9 cellular contexts compared by ENCODE assay signal in the genomic region with DNA sequence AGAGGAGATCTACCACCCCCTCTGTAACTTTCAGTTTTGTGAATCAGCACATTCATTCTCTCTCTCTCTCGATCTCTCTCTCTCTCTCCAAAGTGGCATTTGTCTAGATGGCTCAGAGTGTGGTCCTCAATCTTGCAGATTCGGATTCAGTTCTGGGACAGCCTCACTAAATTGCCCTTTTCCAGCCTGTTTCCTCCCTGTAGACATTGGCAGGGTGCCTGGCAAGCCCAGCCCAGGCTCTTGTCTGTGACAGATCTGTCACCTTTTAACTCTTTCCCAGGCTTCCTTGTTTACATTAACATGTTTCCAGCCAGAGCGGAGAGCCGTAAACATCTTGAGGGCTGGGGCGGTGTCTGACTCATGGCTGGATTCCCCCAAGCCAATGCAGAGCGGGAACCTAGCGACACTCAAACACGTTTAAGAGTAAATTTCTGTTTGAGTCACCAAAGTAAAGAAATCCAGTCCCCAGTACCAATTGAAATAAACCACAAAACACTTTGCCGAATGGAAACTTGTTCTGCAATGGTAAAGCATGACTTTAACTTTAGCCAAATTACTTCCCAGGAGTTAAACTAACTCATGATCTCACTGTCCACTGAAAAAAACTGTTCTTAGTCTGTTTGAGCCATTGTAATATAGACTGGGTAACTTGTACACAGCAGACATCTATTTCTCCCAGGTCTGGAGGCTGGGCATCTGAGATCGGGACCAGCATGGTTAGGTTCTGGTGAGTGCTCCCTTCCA. TPM values are rescaled to one million over a fixed set of nuclear protein-coding genes. Genes with fewer than 3 reads are reported as not detected.
DNase-seq lines count a peak whose midpoint lies in the region; ATAC-seq, FAIRE-seq and TF ChIP-seq lines count a peak whose summit lies in the region.
"Had no signal": no experiment of that assay in that cellular context is flagged by ENCODE, and none has a peak within 500 bp of the region (broad histone marks: within the 10 kb centered on the region; RNA-seq: fewer than 3 reads in every experiment).

No MANE protein-coding gene starts in this region.

- peaks cover 51% of the 10 kb centered on the region for H3K27me3 Mint-ChIP-seq in activated T-cell treated with anti-CD3 and anti-CD28 coated beads, Interleukin-2, amount 50 U/mL, for 24 hours

- H3K36me3 ChIP-seq in HepG2 (replicated peaks in 1 of 2; ENCODE audit: control insufficient read depth in 1 of 2, insufficient read depth in 2 of 2, low read length in 2 of 2) (no peaks in the 10 kb centered on the region), testis (ENCODE audit: low read depth, missing control alignments) (no peaks in the 10 kb centered on the region), MM.1S (replicated peaks; ENCODE audit: insufficient read depth, low read length) (no peaks in the 10 kb centered on the region)

- peak overlapping the region in 1 of 3 experiments; percentile 23; a peak in 3 of 6 replicates for H3K4me3 ChIP-seq in HepG2 (replicated peaks in 1 of 3; ENCODE audit: insufficient read depth in 1 of 3, low read depth in 2 of 3, low read length in 3 of 3)
- no peak overlapping the region for H3K4me3 ChIP-seq in testis
- H3K4me3 ChIP-seq in MM.1S (ENCODE audit: low read length) = no peak overlapping the region

- peaks cover 13% of the 10 kb centered on the region for H3K4me1 Mint-ChIP-seq in activated T-cell treated with anti-CD3 and anti-CD28 coated beads, Interleukin-2, amount 50 U/mL, for 24 hours (ENCODE audit: low read depth)

- H2AFZ ChIP-seq in HepG2 (ENCODE audit: low read length) (no peak overlapping the region), MM.1S (ENCODE audit: low read length) (no peak overlapping the region)

- CTCF ChIA-PET in HepG2 (lab: Yijun Ruan, JAX; ENCODE audit: low intra/inter-chr PET ratio, low total read pairs) = no interaction called here

- no peak for TF ChIP-seq RAD21 in HepG2 (CRISPR knock-in tag; IDR thresholded peaks at IDR 0.05)

- peaks cover 5 to 18% of the 10 kb centered on the region in 2 experiments; a peak in 4 of 5 replicates for H3K27me3 ChIP-seq in HepG2 (ENCODE audit: control insufficient read depth in 1 of 2, insufficient read depth in 2 of 2, low read length in 2 of 2)
- H3K27me3 ChIP-seq in testis = no peaks in the 10 kb centered on the region
- H3K27me3 ChIP-seq in MM.1S (replicated peaks; ENCODE audit: insufficient read depth, low read length) = no peaks in the 10 kb centered on the region

- peaks cover 34% of the 10 kb centered on the region for H3K4me1 ChIP-seq in HepG2 (ENCODE audit: insufficient read depth, low read length)
- no peaks in the 10 kb centered on the region for H3K4me1 ChIP-seq in testis
- no peaks in the 10 kb centered on the region for H3K4me1 ChIP-seq in MM.1S (ENCODE audit: low read length)

- TF ChIP-seq POLR2A in HepG2 (IDR thresholded peaks at IDR 0.05; ENCODE audit: insufficient read depth in 1 of 2, low read depth in 2 of 2, low read length in 2 of 2) (no peak), testis (IDR thresholded peaks at IDR 0.05) (no peak)

- H3K27ac ChIP-seq in HepG2 (ENCODE audit: extremely low read length, insufficient read depth, low read length) (no peak overlapping the region), testis (no peak overlapping the region), MM.1S (ENCODE audit: low read length) (no peak overlapping the region)

- no peak for TF ChIP-seq CTCF in HepG2 (CRISPR knock-in tag; IDR thresholded peaks at IDR 0.05)
- no peak for TF ChIP-seq CTCF in testis (IDR thresholded peaks at IDR 0.05)
- no peak for TF ChIP-seq CTCF in MM.1S (IDR thresholded peaks at IDR 0.05; ENCODE audit: low read length)

- peak; percentile 97 for DNase-seq in Caki2 (ENCODE audit: low read depth)
- DNase-seq in HT1080 (ENCODE audit: low read depth) = peak; percentile 95
- DNase-seq in activated T-cell treated with anti-CD3 and anti-CD28 coated beads, Interleukin-2, amount 50 U/mL, for 24 hours = peak; percentile 45
- peak; percentile 33 for DNase-seq in HepG2 (ENCODE audit: low spot score)
- no peak for DNase-seq in testis
- DNase-seq in MM.1S = no peak
- DNase-seq: left cardiac atrium had no signal

- H3K4me2 ChIP-seq in HepG2 (ENCODE audit: low read depth, low read length) (peak overlapping the region; percentile 60), MM.1S (ENCODE audit: low read depth, low read length) (no peak overlapping the region)

- H3K9me3 Mint-ChIP-seq in activated T-cell treated with anti-CD3 and anti-CD28 coated beads, Interleukin-2, amount 50 U/mL, for 24 hours = no peaks in the 10 kb centered on the region

- FAIRE-seq in HepG2 (lab: Jason Lieb, UNC) = no peak

- peaks cover 5% of the 10 kb centered on the region; the same call in 1 of the 2 replicates for H3K9me3 ChIP-seq in HepG2 (ENCODE audit: low read length)
- no peaks in the 10 kb centered on the region for H3K9me3 ChIP-seq in testis
- H3K9me3 ChIP-seq in MM.1S (replicated peaks; ENCODE audit: insufficient read depth, low read length) = no peaks in the 10 kb centered on the region

- intact Hi-C loops in HepG2 (cut with micrococcal nuclease; ENCODE audit: unreplicated experiment) (no loop called here), testis (cut with DNase I; ENCODE audit: low total_unique reads) (no loop called here)

- in situ Hi-C loops in Caki2 (cut with HindIII; ENCODE audit: low pct_unique_long_range_greater_than_20kb, low sequenced_read_pairs) (loop anchor here (10.0 kb wide), 1 partner anchor 68 kb away; the partner anchor contains the start of gene ERCC3), HepG2 (cut with HindIII; ENCODE audit: extremely low pct_ligation_motif_present, low pct_unique_long_range_greater_than_20kb) (no loop called here)

- H3K79me2 ChIP-seq in HepG2 (ENCODE audit: insufficient read depth, low read length) (no peaks in the 10 kb centered on the region), MM.1S (ENCODE audit: low read length) (no peaks in the 10 kb centered on the region)

- TF ChIP-seq EP300 in HepG2 (IDR thresholded peaks at IDR 0.05; ENCODE audit: low read depth in 2 of 2, low read length in 2 of 2) (peak in 1 of 2 experiments; percentile 29; a peak in 1 of 4 replicates), HepG2 (CRISPR knock-in tag; IDR thresholded peaks at IDR 0.05; ENCODE audit: borderline replicate concordance) (no peak)

- H3F3A ChIP-seq in MM.1S (ENCODE audit: insufficient read depth, low read length) = no peaks in the 10 kb centered on the region

- peak overlapping the region; percentile 64 for H3K4me3 Mint-ChIP-seq in activated T-cell treated with anti-CD3 and anti-CD28 coated beads, Interleukin-2, amount 50 U/mL, for 24 hours

- H3K9me2 ChIP-seq in MM.1S (replicated peaks; ENCODE audit: insufficient read depth, low read length) = no peaks in the 10 kb centered on the region

- H4K20me1 ChIP-seq in HepG2 (ENCODE audit: insufficient read depth, low read length) (no peaks in the 10 kb centered on the region), MM.1S (ENCODE audit: insufficient read depth, low read length) (no peaks in the 10 kb centered on the region)

- BruUV-seq in HepG2 (replicated peaks; lab: Mats Ljungman, UMichigan) = no TSS peak

- H3K36me3 Mint-ChIP-seq in activated T-cell treated with anti-CD3 and anti-CD28 coated beads, Interleukin-2, amount 50 U/mL, for 24 hours (ENCODE audit: low read depth) = no peaks in the 10 kb centered on the region

- H3K9ac ChIP-seq in HepG2 (ENCODE audit: insufficient read depth, low read depth, low read length) (no peak overlapping the region), MM.1S (ENCODE audit: low read length) (no peak overlapping the region)

- peak overlapping the region; percentile 88 for H3K27ac Mint-ChIP-seq in activated T-cell treated with anti-CD3 and anti-CD28 coated beads, Interleukin-2, amount 50 U/mL, for 24 hours

- 7% methylated on average over 10 of the region's 10 CpGs for WGBS in HepG2 (ENCODE audit: low lambda C conversion rate)
- 57 to 68% methylated on average over 10 of the region's 10 CpGs for WGBS in testis, 2 donors

- ATAC-seq in GM21367 (IDR thresholded peaks at IDR 0.05; ENCODE audit: unreplicated experiment) (peak; percentile 83), HepG2 (peak; percentile 42), HG03097 (IDR thresholded peaks at IDR 0.05; ENCODE audit: low FRiP score, unreplicated experiment) (no peak)

- POLR2A ChIA-PET in HepG2 (lab: Yijun Ruan, JAX) = no interaction called here

TF ChIP-seq in HepG2, 621 proteins besides CTCF, POLR2A, EP300 and RAD21 (continues in another document):
- TF ChIP-seq NFKBIZ (CRISPR knock-in tag; IDR thresholded peaks at IDR 0.05) = no peak
- no peak for TF ChIP-seq PAF1 (CRISPR knock-in tag; IDR thresholded peaks at IDR 0.05)
- TF ChIP-seq ZNF83 (CRISPR knock-in tag; IDR thresholded peaks at IDR 0.05; ENCODE audit: borderline replicate concordance) = no peak
- no peak for TF ChIP-seq ZNF564 (CRISPR knock-in tag; IDR thresholded peaks at IDR 0.05)

RNA-seq across cellular contexts. Expression of gene CYP27C1, which starts 6.6 kb away (rescaled TPM):
- total RNA-seq in Caki2 (2014; rRNA removed; shearing (Covaris generic); ENCODE audit: low replicate concordance) = 2.9 and 3.0 TPM in 2 replicates
- total RNA-seq in HT1080 (2014; rRNA removed; shearing (Covaris generic)) = 1.4 and 1.5 TPM in 2 replicates
- 1.2 and 2.1 TPM in 2 replicates for polyA plus RNA-seq in HT1080 (2015; cell fraction: cytosol; rRNA removed)
- polyA plus RNA-seq in HT1080 (2015; cell fraction: nucleus; rRNA removed) = 2.3 and 3.0 TPM in 2 replicates
- total RNA-seq in HepG2 (2016; rRNA removed; fragmentation: Illumina TruSeq; extraction: Trizol) (not detected in 2 replicates), testis (under 1 TPM; 0.50 to 0.55 TPM)
- not detected in 2 replicates for total RNA-seq in HepG2 (2016; cell fraction: cytosol; rRNA removed; fragmentation: Illumina TruSeq; extraction: Trizol; ENCODE audit: low read depth)
- total RNA-seq in HepG2 (2016; cell fraction: insoluble cytoplasmic fraction; rRNA removed; fragmentation: Illumina TruSeq; extraction: Trizol) = not detected in 2 replicates
- not detected in 2 replicates for total RNA-seq in HepG2 (2016; cell fraction: membrane; rRNA removed; fragmentation: Illumina TruSeq; extraction: Trizol)
- not detected in 2 replicates for total RNA-seq in HepG2 (2016; cell fraction: nucleus; rRNA removed; fragmentation: Illumina TruSeq; extraction: Trizol)
- polyA plus RNA-seq in HepG2 (2011; rRNA removed) (not detected in 2 replicates), testis (ENCODE audit: insufficient read depth, low read depth, low replicate concordance) (0.47 TPM)
- not detected in 2 replicates for polyA plus RNA-seq in HepG2 (2011; cell fraction: cytosol; rRNA removed)
- polyA plus RNA-seq in HepG2 (2011; cell fraction: nucleus; rRNA removed) = not detected in 2 replicates
- polyA plus RNA-seq in HepG2 (2012) = not detected in 2 replicates
- not detected in 2 replicates for polyA plus RNA-seq in HepG2 (2016; cell fraction: cytosol; fragmentation: Illumina TruSeq; extraction: Trizol; ENCODE audit: low read depth)
- not detected in 2 replicates for polyA plus RNA-seq in HepG2 (2016; cell fraction: insoluble cytoplasmic fraction; fragmentation: Illumina TruSeq; extraction: Trizol; ENCODE audit: low read depth)
- polyA plus RNA-seq in HepG2 (2016; cell fraction: membrane; fragmentation: Illumina TruSeq; extraction: Trizol; ENCODE audit: low read depth) = not detected in 2 replicates
- not detected in 2 replicates for polyA plus RNA-seq in HepG2 (2016; cell fraction: nucleus; fragmentation: Illumina TruSeq; extraction: Trizol; ENCODE audit: insufficient read depth, low read depth)
- not detected in 2 replicates for polyA minus RNA-seq in HepG2 (2011; rRNA and poly(A)+ RNA removed; ENCODE audit: low replicate concordance)
- polyA minus RNA-seq in HepG2 (2011; cell fraction: cytosol; rRNA and poly(A)+ RNA removed) = not detected in 2 replicates
- not detected in 2 replicates for polyA minus RNA-seq in HepG2 (2011; cell fraction: nucleus; rRNA and poly(A)+ RNA removed)

Comparison
In these comparisons a context has a peak if more than half of its experiments do, and no peak if none do; other contexts are left out.
1. DNase-seq: peak in Caki2 (single experiment), HT1080 (single experiment), activated T-cell treated with anti-CD3 and anti-CD28 coated beads, Interleukin-2, amount 50 U/mL, for 24 hours (single experiment) and HepG2 (single experiment); none in testis (single experiment) and MM.1S (single experiment).